In genomic region chrX:106171293-106171692, GRCh38 we compare ENCODE assay signal across 25 cellular contexts. TPM values are rescaled to one million over a fixed set of nuclear protein-coding genes. Genes with fewer than 3 reads are reported as not detected.
DNase-seq lines count a peak whose midpoint lies in the region; ATAC-seq, FAIRE-seq and TF ChIP-seq lines count a peak whose summit lies in the region.
"Had no signal": no experiment of that assay in that cellular context is flagged by ENCODE, and none has a peak within 500 bp of the region (broad histone marks: within the 10 kb centered on the region; RNA-seq: fewer than 3 reads in every experiment).

No MANE protein-coding gene starts in this region.

- H3K4me3 ChIP-seq in epithelial cell of esophagus (ENCODE audit: low read length): no peak overlapping the region
- no peak overlapping the region for H3K4me3 ChIP-seq in pancreas
- H3K4me3 ChIP-seq: A549; BLaER1 treated with 17β-estradiol and CSF1 and Interleukin-3, amounts not matched to agents 10 nM and 100 nM; GM12878; GM23248 had no signal

- WGBS in pancreas, 2 donors: 68 to 75% methylated on average over 3 of the region's 3 CpGs

- H3K9me3 ChIP-seq in pancreas: no peaks in the 10 kb centered on the region
- H3K9me3 ChIP-seq: A549; BE2C; BLaER1 treated with 17β-estradiol and CSF1 and Interleukin-3, amounts not matched to agents 10 nM and 100 nM had no signal

- no peaks in the 10 kb centered on the region for H3K36me3 ChIP-seq in pancreas
- H3K36me3 ChIP-seq: BE2C; BLaER1 treated with 17β-estradiol and CSF1 and Interleukin-3, amounts not matched to agents 10 nM and 100 nM had no signal

- TF ChIP-seq CTCF in epithelial cell of esophagus (IDR thresholded peaks at IDR 0.05; ENCODE audit: insufficient read depth, low read depth, low read length, missing control alignments): no peak
- TF ChIP-seq CTCF in pancreas (IDR thresholded peaks at IDR 0.05): no peak

- H3K4me1 ChIP-seq in pancreas: peaks cover 0 to 2% (median 0%) of the 10 kb centered on the region in 3 donors
- H3K4me1 ChIP-seq: A549; BE2C; BLaER1 treated with 17β-estradiol and CSF1 and Interleukin-3, amounts not matched to agents 10 nM and 100 nM had no signal

- intact Hi-C loops in left colon (cut with DNase I, micrococcal nuclease) (no loop called here), pancreas (cut with DNase I) (no loop called here)

- ATAC-seq in left colon (peak; percentile 59), pancreas (no peak), GM19397 (IDR thresholded peaks at IDR 0.05; ENCODE audit: unreplicated experiment) (no peak), esophagus mucosa (no peak), HG02938 (IDR thresholded peaks at IDR 0.05; ENCODE audit: unreplicated experiment) (no peak)
- ATAC-seq: A549, GM12878 had no signal

- FAIRE-seq in pancreas (lab: Jason Lieb, UNC): peak; percentile 60
- FAIRE-seq: D721Med, GM12878, H1 had no signal

- H3K27ac ChIP-seq in pancreas: peak overlapping the region in 1 of 4 donors; percentile 39
- H3K27ac ChIP-seq: A549; BLaER1 treated with 17β-estradiol and CSF1 and Interleukin-3, amounts not matched to agents 10 nM and 100 nM; GM23248 had no signal

- H3K27me3 ChIP-seq in pancreas: peaks cover 0 to 8% (median 2%) of the 10 kb centered on the region in 4 donors
- H3K27me3 ChIP-seq: BE2C had no signal

- DNase-seq in epithelial cell of esophagus (ENCODE audit: low read depth) (peak; percentile 0), left colon (no peak), pancreas (no peak)
- DNase-seq: 8988T; ACHN; AML-193; BE2C; CD4-positive, alpha-beta T cell; CD8-positive, alpha-beta memory T cell; DMS 273 treated with DMSO at 0.1 percent for 48 hours; DMS79; EL; GDM1; GM23248; H7; HCEC 1CT had no signal

RNA-seq across cellular contexts. Expression of gene PWWP3B, which starts 3.2 kb away (rescaled TPM):
- under 1 TPM; 0.18 to 0.25 TPM for total RNA-seq in left colon
- 10 to 100 TPM in 1 of 6 donors, 1 to 10 TPM in 5; 4.0 to 13.6 (median 5.8) TPM for total RNA-seq in pancreas
- 1 to 10 TPM; 6.9 to 7.5 TPM for polyA plus RNA-seq in pancreas
- total RNA-seq in esophagus mucosa: 0.04 TPM
- total RNA-seq: CD4-positive, alpha-beta T cell; CD8-positive, alpha-beta memory T cell; GM12878; GM23248 had no signal
- polyA plus RNA-seq: A549; CD14-positive monocyte; CD8-positive, alpha-beta memory T cell; GM23248 had no signal
